In genomic region chr1:200266871-200267270, GRCh38 we compare ENCODE assay signal across 35 cellular contexts.
"Had no signal": no experiment of that assay in that cellular context is flagged by ENCODE, and none has a peak within 500 bp of the region (broad histone marks: within the 10 kb centered on the region; RNA-seq: fewer than 3 reads in every experiment).

No MANE protein-coding gene starts in this region.

- H3K4me3 ChIP-seq: MG63 had no signal

- H3K36me3 ChIP-seq: MG63 had no signal

- H3K27me3 ChIP-seq: MG63 had no signal

- H3K9me3 ChIP-seq: MG63 had no signal

- DNase-seq: Karpas-422, Kasumi-1, MG63, MM.1S, MV-4-11, NCI-H1048, NCI-H1092, NCI-H1092 treated with DMSO at 0.1 percent for 48 hours, NCI-H1105, NCI-H1105 treated with DMSO at 0.1 percent for 48 hours, NCI-H1417, NCI-H1417 treated with DMSO at 0.1 percent for 48 hours, NCI-H1436, NCI-H1436 treated with DMSO at 0.1 percent for 48 hours, NCI-H146, NCI-H1694, NCI-H1694 treated with DMSO at 0.1 percent for 48 hours, NCI-H187, NCI-H187 treated with DMSO at 0.1 percent for 48 hours, NCI-H1930, NCI-H2029, NCI-H2029 treated with DMSO at 0.1 percent for 48 hours, NCI-H2081, NCI-H2081 treated with DMSO at 0.1 percent for 48 hours, NCI-H2107, NCI-H2171, NCI-H2171 treated with DMSO at 0.1 percent for 48 hours, NCI-H2227 treated with DMSO at 0.1 percent for 48 hours, NCI-H226, NCI-H345, NCI-H446, NCI-H446 treated with DMSO at 0.1 percent for 48 hours, NCI-H510A, NCI-H510A treated with DMSO at 0.1 percent for 48 hours, NCI-H524 had no signal
